In genomic region chr20:47007826-47008655, GRCh38 we compare ENCODE assay signal across 30 cellular contexts.
A peak's percentile ranks its signal among the peaks of the same experiment; 100 is the strongest.
DNase-seq lines count a peak whose midpoint lies in the region; ATAC-seq and TF ChIP-seq lines count a peak whose summit lies in the region.
"Had no signal": no experiment of that assay in that cellular context is flagged by ENCODE, and none has a peak within 500 bp of the region (broad histone marks: within the 10 kb centered on the region; RNA-seq: fewer than 3 reads in every experiment).

No MANE protein-coding gene starts in this region.

- H3K9me3 Mint-ChIP-seq in glutamatergic neuron (ENCODE audit: unreplicated experiment), result peaks cover 8% of the 10 kb centered on the region

- peaks cover 6% of the 10 kb centered on the region for H3K27me3 ChIP-seq in A673 (replicated peaks; ENCODE audit: insufficient read depth, low read depth, low read length, poor library complexity)
- H3K27me3 ChIP-seq: cardiac muscle cell, colonic mucosa, ovary, upper lobe of left lung had no signal

- ATAC-seq in GM21360 (IDR thresholded peaks at IDR 0.05; ENCODE audit: unreplicated experiment) (no peak), GM21528 (IDR thresholded peaks at IDR 0.05; ENCODE audit: low FRiP score, unreplicated experiment) (no peak)
- ATAC-seq: activated CD4-positive, CD25-positive, alpha-beta regulatory T cell treated with anti-CD3 and anti-CD28 coated beads, Interleukin-2, amount 50 U/mL, for 24 hours; activated naive CD8-positive, alpha-beta T cell treated with anti-CD3 and anti-CD28 coated beads, Interleukin-2, amount 50 U/mL, for 24 hours; left lobe of liver; SK-N-SH treated with all-trans-retinoic acid at 6 μM for 48 hours had no signal

- H3K9me3 ChIP-seq in HEK293 (ENCODE audit: control insufficient read depth, insufficient read depth, low read depth, low read length) (no peaks in the 10 kb centered on the region), A673 (ENCODE audit: low read depth, low read length, poor library complexity, severe bottlenecking) (no peaks in the 10 kb centered on the region)
- H3K9me3 ChIP-seq: colonic mucosa had no signal

- H3K4me3 Mint-ChIP-seq in glutamatergic neuron (ENCODE audit: unreplicated experiment), result no peak overlapping the region
- H3K4me3 Mint-ChIP-seq: activated naive CD8-positive, alpha-beta T cell treated with anti-CD3 and anti-CD28 coated beads, Interleukin-2, amount 50 U/mL, for 24 hours; T-helper 1 cell treated with Interleukin-12 subunit alpha and Interleukin-12 subunit beta and Interleukin-4 antibody, amounts not matched to agents 30 μg/mL and 1 μg/mL, for 36 hours had no signal

- POLR2A ChIA-PET in HEK293 (lab: Yijun Ruan, JAX) (no interaction called here), A673 (lab: Charles Lee; ENCODE audit: low non-redundant PET) (no interaction called here)

- CTCF ChIA-PET in HEK293 (lab: Yijun Ruan, JAX), result no interaction called here
- CTCF ChIA-PET in A673 (lab: Charles Lee), result no interaction called here

- peaks cover 4% of the 10 kb centered on the region for H3K4me1 Mint-ChIP-seq in glutamatergic neuron (ENCODE audit: low read depth, unreplicated experiment)
- H3K4me1 Mint-ChIP-seq: activated naive CD8-positive, alpha-beta T cell treated with anti-CD3 and anti-CD28 coated beads, Interleukin-2, amount 50 U/mL, for 24 hours had no signal

- intact Hi-C loops in A673 (cut with micrococcal nuclease; ENCODE audit: unreplicated experiment), result no loop called here

- H3K27me3 Mint-ChIP-seq in glutamatergic neuron (ENCODE audit: unreplicated experiment), result peaks cover 9% of the 10 kb centered on the region

- no TSS peak for BruUV-seq in A673 (replicated peaks; lab: Mats Ljungman, UMichigan)

- H3K27ac Mint-ChIP-seq in glutamatergic neuron (ENCODE audit: unreplicated experiment), result peak overlapping the region; percentile 15
- H3K27ac Mint-ChIP-seq: activated naive CD8-positive, alpha-beta T cell treated with anti-CD3 and anti-CD28 coated beads, Interleukin-2, amount 50 U/mL, for 24 hours; T-helper 1 cell treated with Interleukin-12 subunit alpha and Interleukin-12 subunit beta and Interleukin-4 antibody, amounts not matched to agents 30 μg/mL and 1 μg/mL, for 36 hours had no signal

- DNase-seq in DMS 273 (lab: John Stamatoyannopoulos, UW; ENCODE audit: unreplicated experiment) (peak; percentile 15), DMS 273 treated with DMSO at 0.1 percent for 48 hours (lab: John Stamatoyannopoulos, UW) (no peak), NCI-H345 treated with DMSO at 0.1 percent for 48 hours (lab: John Stamatoyannopoulos, UW; ENCODE audit: unreplicated experiment) (peak; percentile 34), glutamatergic neuron (no peak), A673 (ENCODE audit: low spot score) (no peak)
- DNase-seq: activated CD4-positive, alpha-beta T cell treated with anti-CD3 and anti-CD28 coated beads, Interleukin-2, amount 50 U/mL, for 48 hours; activated naive CD4-positive, alpha-beta T cell; activated naive CD8-positive, alpha-beta T cell treated with anti-CD3 and anti-CD28 coated beads, Interleukin-2, amount 50 U/mL, for 24 hours; C1 segment of cervical spinal cord; Calu3; colonic mucosa; effector CD8-positive, alpha-beta T cell; Kasumi-1; MV-4-11; NCI-H1694; NCI-H446; ovary; PC-3; stimulated activated naive CD4-positive, alpha-beta T cell had no signal

- H3K36me3 ChIP-seq in HEK293 (ENCODE audit: control insufficient read depth in 2 of 2, insufficient read depth in 1 of 2, low read length in 2 of 2) (peaks cover 0 to 22% of the 10 kb centered on the region in 2 experiments; a peak in 1 of 3 replicates), A673 (ENCODE audit: insufficient read depth, low read length, poor library complexity, severe bottlenecking) (no peaks in the 10 kb centered on the region)
- H3K36me3 ChIP-seq: cardiac muscle cell, colonic mucosa, ovary, upper lobe of left lung had no signal

- H3K27ac ChIP-seq in HEK293 (ENCODE audit: extremely low read depth, low read depth, low read length) (no peak overlapping the region), A673 (ENCODE audit: low read depth, low read length, poor library complexity, severe bottlenecking) (no peak overlapping the region)
- H3K27ac ChIP-seq: 22Rv1, cardiac muscle cell, colonic mucosa, ovary, skin epidermis, upper lobe of left lung had no signal

- H3K4me1 ChIP-seq in HEK293 (ENCODE audit: control insufficient read depth, insufficient read depth, low read length) (no peaks in the 10 kb centered on the region), A673 (ENCODE audit: insufficient read depth, low read length, poor library complexity, severe bottlenecking) (no peaks in the 10 kb centered on the region)
- H3K4me1 ChIP-seq: colonic mucosa, upper lobe of left lung had no signal

- H3K36me3 Mint-ChIP-seq in glutamatergic neuron (ENCODE audit: unreplicated experiment), result peaks cover 35% of the 10 kb centered on the region

- no peak overlapping the region for H3K4me3 ChIP-seq in HEK293 (ENCODE audit: low read depth, low read length)
- no peak overlapping the region for H3K4me3 ChIP-seq in A673 (ENCODE audit: low read depth, low read length, poor library complexity, severe bottlenecking)
- H3K4me3 ChIP-seq: cardiac muscle cell, colonic mucosa, ovary, skin epidermis, upper lobe of left lung had no signal

- TF ChIP-seq CTCF in HEK293 (tag by site-specific recombination; IDR thresholded peaks at IDR 0.05) (no peak), glutamatergic neuron (IDR thresholded peaks at IDR 0.05; ENCODE audit: partially characterized antibody, unreplicated experiment) (no peak), A673 (conservative IDR thresholded peaks at IDR 0.05; ENCODE audit: low read depth, low read length) (no peak)

TF ChIP-seq in HEK293, 187 proteins besides CTCF, POLR2A, EP300 and RAD21:
- TF ChIP-seq ZNF391 (tag by site-specific recombination; IDR thresholded peaks at IDR 0.05; ENCODE audit: borderline replicate concordance, low read depth) (no peak), SCRT1 (tag by site-specific recombination; IDR thresholded peaks at IDR 0.05; ENCODE audit: borderline replicate concordance) (0 out of 2 replicates have a peak, but pooled peaks have one; percentile 10)

Comparison
In these comparisons a context has a peak if more than half of its experiments do, and no peak if none do; other contexts are left out.
1. DNase-seq: peak in DMS 273 (single experiment) and NCI-H345 treated with DMSO at 0.1 percent for 48 hours (single experiment); none in DMS 273 treated with DMSO at 0.1 percent for 48 hours (single experiment), glutamatergic neuron (single experiment) and A673 (single experiment).